Comparison of ENCODE assay signal across 24 cellular contexts in genomic region chr18:79639072-79639829, GRCh38. TPM values are rescaled to one million over a fixed set of nuclear protein-coding genes. Genes with fewer than 3 reads are reported as not detected.
A peak's percentile ranks its signal among the peaks of the same experiment; 100 is the strongest.
DNase-seq lines count a peak whose midpoint lies in the region; ATAC-seq and TF ChIP-seq lines count a peak whose summit lies in the region.
"Had no signal": no experiment of that assay in that cellular context is flagged by ENCODE, and none has a peak within 500 bp of the region (broad histone marks: within the 10 kb centered on the region; RNA-seq: fewer than 3 reads in every experiment).

No MANE protein-coding gene starts in this region.

- peak overlapping the region; percentile 49 for H3K27ac Mint-ChIP-seq in dendritic cell treated with granulocyte-macrophage colony-stimulating factor and Interleukin-4, amounts not matched to agents 40 ng/mL and 50 ng/mL, for 4 days
- H3K27ac Mint-ChIP-seq: stimulated activated memory B cell treated with anti-CD40 and anti-IgM and Interleukin-4, amounts not matched to agents 10 μg/mL and 1 μg/mL and 100 μg/mL, for 72 hours; T-cell had no signal

- TF ChIP-seq CTCF in OCI-LY3 (IDR thresholded peaks at IDR 0.05; ENCODE audit: low read depth, low read length) (peak; percentile 62), thoracic aorta (IDR thresholded peaks at IDR 0.05) (no peak)

- H3K27me3 ChIP-seq in OCI-LY3 (ENCODE audit: low read depth, low read length) (no peaks in the 10 kb centered on the region), thoracic aorta (replicated peaks; ENCODE audit: insufficient read depth) (no peaks in the 10 kb centered on the region)
- H3K27me3 ChIP-seq: BLaER1 treated with 17β-estradiol and CSF1 and Interleukin-3, amounts not matched to agents 10 nM and 100 nM; SJSA1 had no signal

- peaks cover 28% of the 10 kb centered on the region for H3K27me3 Mint-ChIP-seq in dendritic cell treated with granulocyte-macrophage colony-stimulating factor and Interleukin-4, amounts not matched to agents 40 ng/mL and 50 ng/mL, for 4 days
- H3K27me3 Mint-ChIP-seq: stimulated activated memory B cell treated with anti-CD40 and anti-IgM and Interleukin-4, amounts not matched to agents 10 μg/mL and 1 μg/mL and 100 μg/mL, for 72 hours had no signal

- peak overlapping the region; percentile 6; the same call in 1 of the 2 replicates for H3K4me2 ChIP-seq in OCI-LY3 (ENCODE audit: low read length)
- H3K4me2 ChIP-seq: BLaER1 treated with 17β-estradiol and CSF1 and Interleukin-3, amounts not matched to agents 10 nM and 100 nM had no signal

- no peaks in the 10 kb centered on the region for H3K36me3 ChIP-seq in OCI-LY3 (replicated peaks; ENCODE audit: low read depth, low read length)
- H3K36me3 ChIP-seq in thoracic aorta, result no peaks in the 10 kb centered on the region
- H3K36me3 ChIP-seq: adrenal gland; BLaER1 treated with 17β-estradiol and CSF1 and Interleukin-3, amounts not matched to agents 10 nM and 100 nM; breast epithelium; SJSA1; suprapubic skin had no signal

- H3K9me3 ChIP-seq in OCI-LY3 (ENCODE audit: insufficient read depth, low read length) (no peaks in the 10 kb centered on the region), thoracic aorta (no peaks in the 10 kb centered on the region)
- H3K9me3 ChIP-seq: adrenal gland, breast epithelium, psoas muscle, suprapubic skin had no signal

- H3K9ac ChIP-seq in OCI-LY3 (ENCODE audit: low read length), result peak overlapping the region; percentile 3; the same call in 1 of the 2 replicates
- H3K9ac ChIP-seq: BLaER1 treated with 17β-estradiol and CSF1 and Interleukin-3, amounts not matched to agents 10 nM and 100 nM had no signal

- H3K9me3 Mint-ChIP-seq in dendritic cell treated with granulocyte-macrophage colony-stimulating factor and Interleukin-4, amounts not matched to agents 40 ng/mL and 50 ng/mL, for 4 days, result no peaks in the 10 kb centered on the region
- H3K9me3 Mint-ChIP-seq: stimulated activated memory B cell treated with anti-CD40 and anti-IgM and Interleukin-4, amounts not matched to agents 10 μg/mL and 1 μg/mL and 100 μg/mL, for 72 hours; T-cell had no signal

- peak overlapping the region; percentile 0; the same call in 1 of the 2 replicates for H2AFZ ChIP-seq in OCI-LY3 (ENCODE audit: low read depth, low read length)

- peak overlapping the region; percentile 0; the same call in 1 of the 2 replicates for H3K27ac ChIP-seq in OCI-LY3 (ENCODE audit: low read length)
- peak overlapping the region; percentile 36 to 37 for H3K27ac ChIP-seq in thoracic aorta
- H3K27ac ChIP-seq: adrenal gland; BLaER1 treated with 17β-estradiol and CSF1 and Interleukin-3, amounts not matched to agents 10 nM and 100 nM; breast epithelium; psoas muscle; SJSA1; suprapubic skin had no signal

- peaks cover 47% of the 10 kb centered on the region for H3K4me1 Mint-ChIP-seq in dendritic cell treated with granulocyte-macrophage colony-stimulating factor and Interleukin-4, amounts not matched to agents 40 ng/mL and 50 ng/mL, for 4 days (ENCODE audit: low read depth)

- H3K4me3 ChIP-seq in OCI-LY3 (ENCODE audit: low read length), result no peak overlapping the region
- peak overlapping the region; percentile 52 for H3K4me3 ChIP-seq in thoracic aorta
- H3K4me3 ChIP-seq: adrenal gland; BLaER1 treated with 17β-estradiol and CSF1 and Interleukin-3, amounts not matched to agents 10 nM and 100 nM; breast epithelium; psoas muscle; SJSA1; suprapubic skin had no signal

- intact Hi-C loops in dendritic cell treated with granulocyte-macrophage colony-stimulating factor and Interleukin-4, amounts not matched to agents 40 ng/mL and 50 ng/mL, for 4 days (cut with micrococcal nuclease), result no loop called here

- DNase-seq in NOMO-1 treated with DMSO at 0.1 percent for 48 hours (lab: John Stamatoyannopoulos, UW; ENCODE audit: unreplicated experiment) (peak; percentile 12), NOMO-1 treated with dmso at 0.1 percent for 144 hours (lab: John Stamatoyannopoulos, UW; ENCODE audit: unreplicated experiment) (no peak), thoracic aorta (ENCODE audit: low spot score) (no peak), GDM1 (lab: John Stamatoyannopoulos, UW) (no peak), A172 (ENCODE audit: low spot score) (no peak)
- DNase-seq: activated naive CD4-positive, alpha-beta T cell treated with Interleukin-2 at 50 U/mL for 16 hours; activated T-cell treated with anti-CD3 and anti-CD28 coated beads, Interleukin-2, amount 50 U/mL, for 48 hours; dermis blood vessel endothelial cell; HCEC 1CT; Kasumi-1; NCI-H1092 treated with DMSO at 0.1 percent for 48 hours; NCI-H1930; NCI-H446; psoas muscle; T-cell had no signal

- H3K4me3 Mint-ChIP-seq in dendritic cell treated with granulocyte-macrophage colony-stimulating factor and Interleukin-4, amounts not matched to agents 40 ng/mL and 50 ng/mL, for 4 days, result no peak overlapping the region
- H3K4me3 Mint-ChIP-seq: stimulated activated memory B cell treated with anti-CD40 and anti-IgM and Interleukin-4, amounts not matched to agents 10 μg/mL and 1 μg/mL and 100 μg/mL, for 72 hours; T-cell had no signal

- no peaks in the 10 kb centered on the region for H4K20me1 ChIP-seq in OCI-LY3 (ENCODE audit: insufficient read depth, low read length)
- H4K20me1 ChIP-seq: BLaER1 treated with 17β-estradiol and CSF1 and Interleukin-3, amounts not matched to agents 10 nM and 100 nM had no signal

- H3K79me2 ChIP-seq in OCI-LY3 (ENCODE audit: low read length), result no peaks in the 10 kb centered on the region

- peaks cover 36% of the 10 kb centered on the region for H3K4me1 ChIP-seq in OCI-LY3 (ENCODE audit: low read length)
- H3K4me1 ChIP-seq in thoracic aorta (ENCODE audit: control insufficient read depth in 1 of 2, low read depth in 2 of 2), result peaks cover 4 to 24% of the 10 kb centered on the region in 2 donors
- H3K4me1 ChIP-seq: adrenal gland, breast epithelium had no signal

- no peaks in the 10 kb centered on the region for H3K36me3 Mint-ChIP-seq in dendritic cell treated with granulocyte-macrophage colony-stimulating factor and Interleukin-4, amounts not matched to agents 40 ng/mL and 50 ng/mL, for 4 days (ENCODE audit: low read depth)
- H3K36me3 Mint-ChIP-seq: stimulated activated memory B cell treated with anti-CD40 and anti-IgM and Interleukin-4, amounts not matched to agents 10 μg/mL and 1 μg/mL and 100 μg/mL, for 72 hours; T-cell had no signal

- ATAC-seq in thoracic aorta (ENCODE audit: insufficient number of reproducible peaks, low FRiP score, low read depth) (no peak), GM21786 (IDR thresholded peaks at IDR 0.05; ENCODE audit: unreplicated experiment) (no peak)
- ATAC-seq: psoas muscle, T-cell had no signal

RNA-seq across cellular contexts. Expression of gene CTDP1, which starts 40.4 kb away (rescaled TPM):
- total RNA-seq in thoracic aorta, result 10 to 100 TPM; 25.0 to 28.0 TPM
- total RNA-seq in A172 (2014; rRNA removed; shearing (Covaris generic)), result 16.5 and 20.4 TPM in 2 replicates
